Comparison of ENCODE assay signal across 1 cellular context in genomic region chr17:77512062-77512946, GRCh38.
TF ChIP-seq lines count a peak whose summit lies in the region.

No MANE protein-coding gene starts in this region.

TF ChIP-seq in HepG2, 621 proteins besides CTCF, POLR2A, EP300 and RAD21 (continued from another document and continues in another):
- TF ChIP-seq POLR2G (IDR thresholded peaks at IDR 0.05; ENCODE audit: low read depth, low read length) (peak; percentile 50; the same call in 1 of the 2 replicates), ZZZ3 (CRISPR knock-in tag; IDR thresholded peaks at IDR 0.05; ENCODE audit: borderline replicate concordance) (no peak), ZNF710 (CRISPR knock-in tag; IDR thresholded peaks at IDR 0.05; ENCODE audit: borderline replicate concordance) (peak; percentile 98), ZNF609 (CRISPR knock-in tag; IDR thresholded peaks at IDR 0.05; ENCODE audit: borderline replicate concordance) (peak; percentile 87), ZNF143 (CRISPR knock-in tag; IDR thresholded peaks at IDR 0.05) (peak; percentile 61; the same call in 1 of the 2 replicates), GFI1 (CRISPR knock-in tag; IDR thresholded peaks at IDR 0.05; ENCODE audit: borderline replicate concordance) (peak; percentile 87), FOXJ3 (CRISPR knock-in tag; IDR thresholded peaks at IDR 0.05; ENCODE audit: borderline replicate concordance) (peak; percentile 88), ELK4 (CRISPR knock-in tag; IDR thresholded peaks at IDR 0.05; ENCODE audit: borderline replicate concordance) (no peak), TBX3 (IDR thresholded peaks at IDR 0.05; ENCODE audit: borderline replicate concordance) (peak; percentile 80; the same call in 1 of the 2 replicates), FOSL2 (CRISPR knock-in tag; IDR thresholded peaks at IDR 0.05) (peak; percentile 74), FUBP1 (CRISPR knock-in tag; IDR thresholded peaks at IDR 0.05; ENCODE audit: borderline replicate concordance) (no peak), KMT2B (CRISPR knock-in tag; IDR thresholded peaks at IDR 0.05) (peak; percentile 26; the same call in 1 of the 2 replicates), MIER3 (CRISPR knock-in tag; IDR thresholded peaks at IDR 0.05; ENCODE audit: borderline replicate concordance) (peak; percentile 99), ZNF44 (CRISPR knock-in tag; IDR thresholded peaks at IDR 0.05) (0 out of 2 replicates have a peak, but pooled peaks have one; percentile 45), MNT (IDR thresholded peaks at IDR 0.05) (peak; percentile 25; the same call in 1 of the 2 replicates), KDM6A (CRISPR knock-in tag; IDR thresholded peaks at IDR 0.05; ENCODE audit: low read depth) (peak; percentile 84; the same call in 1 of the 2 replicates), ZNF362 (CRISPR knock-in tag; IDR thresholded peaks at IDR 0.05; ENCODE audit: borderline replicate concordance) (peak; percentile 82; the same call in 1 of the 2 replicates), FOXK1 (CRISPR knock-in tag; IDR thresholded peaks at IDR 0.05; ENCODE audit: borderline replicate concordance, low read depth) (peak; percentile 99), ZNF607 (CRISPR knock-in tag; IDR thresholded peaks at IDR 0.05; ENCODE audit: borderline replicate concordance) (no peak), ARHGAP35 (CRISPR knock-in tag; IDR thresholded peaks at IDR 0.05; ENCODE audit: borderline replicate concordance) (no peak), DDIT3 (CRISPR knock-in tag; IDR thresholded peaks at IDR 0.05) (peak; percentile 51; the same call in 1 of the 2 replicates), ZFX (CRISPR knock-in tag; IDR thresholded peaks at IDR 0.05; ENCODE audit: low read depth) (0 out of 2 replicates have a peak, but pooled peaks have one; percentile 30), MLX (CRISPR knock-in tag; IDR thresholded peaks at IDR 0.05) (peak; percentile 94), ZNF160 (CRISPR knock-in tag; IDR thresholded peaks at IDR 0.05) (no peak), ZNF850 (CRISPR knock-in tag; conservative IDR thresholded peaks at IDR 0.05) (no peak), HMGXB4 (CRISPR knock-in tag; IDR thresholded peaks at IDR 0.05; ENCODE audit: borderline replicate concordance in 1 of 2, low read depth in 1 of 2) (0 out of 4 replicates have a peak, but pooled peaks of 1 of the 2 experiments have one; percentile 39), ZNF691 (CRISPR knock-in tag; IDR thresholded peaks at IDR 0.05; ENCODE audit: borderline replicate concordance, low read depth) (peak; percentile 67; the same call in 1 of the 2 replicates), ZNF354B (CRISPR knock-in tag; IDR thresholded peaks at IDR 0.05) (no peak), ZNF577 (CRISPR knock-in tag; IDR thresholded peaks at IDR 0.05; ENCODE audit: borderline replicate concordance, low read depth) (no peak), TCF7L2 (IDR thresholded peaks at IDR 0.05; ENCODE audit: low read depth, low read length) (peak; percentile 78), PPARG (CRISPR knock-in tag; conservative IDR thresholded peaks at IDR 0.05) (peak; percentile 100), NCOA2 (CRISPR knock-in tag; IDR thresholded peaks at IDR 0.05) (peak; percentile 98), NR2F1 (CRISPR knock-in tag; IDR thresholded peaks at IDR 0.05) (peak; percentile 99 to 100), GABPA (IDR thresholded peaks at IDR 0.05; ENCODE audit: low read depth, low read length) (peak; percentile 17; the same call in 1 of the 2 replicates), GABPA (CRISPR knock-in tag; IDR thresholded peaks at IDR 0.05; ENCODE audit: low read depth) (peak; percentile 82), HMG20B (CRISPR knock-in tag; conservative IDR thresholded peaks at IDR 0.05) (peak; percentile 92), ZNF3 (CRISPR knock-in tag; IDR thresholded peaks at IDR 0.05) (peak; percentile 26; the same call in 1 of the 2 replicates), FOXC1 (CRISPR knock-in tag; IDR thresholded peaks at IDR 0.05; ENCODE audit: borderline replicate concordance) (no peak), ZNF367 (CRISPR knock-in tag; IDR thresholded peaks at IDR 0.05; ENCODE audit: borderline replicate concordance) (no peak), LCORL (IDR thresholded peaks at IDR 0.05) (peak; percentile 79), LCORL (CRISPR knock-in tag; IDR thresholded peaks at IDR 0.05) (peak; percentile 87), ZNF292 (CRISPR knock-in tag; IDR thresholded peaks at IDR 0.05; ENCODE audit: borderline replicate concordance, low read depth) (peak; percentile 26; the same call in 1 of the 2 replicates), IKZF5 (CRISPR knock-in tag; IDR thresholded peaks at IDR 0.05) (peak; percentile 86), HIVEP1 (CRISPR knock-in tag; IDR thresholded peaks at IDR 0.05) (no peak), ZNF788 (CRISPR knock-in tag; IDR thresholded peaks at IDR 0.05; ENCODE audit: borderline replicate concordance) (0 out of 2 replicates have a peak, but pooled peaks have one; percentile 43), HHEX (CRISPR knock-in tag; IDR thresholded peaks at IDR 0.05) (peak; percentile 45; the same call in 1 of the 2 replicates)
